ENCODE assay signal across 9 cellular contexts in genomic region chr2:225122582-225123486, GRCh38.
DNase-seq lines count a peak whose midpoint lies in the region; ATAC-seq, FAIRE-seq and TF ChIP-seq lines count a peak whose summit lies in the region.
"Had no signal": no experiment of that assay in that cellular context is flagged by ENCODE, and none has a peak within 500 bp of the region (broad histone marks: within the 10 kb centered on the region; RNA-seq: fewer than 3 reads in every experiment).

No MANE protein-coding gene starts in this region.

- peak; percentile 50 to 66 for TF ChIP-seq RAD21 in H1 (IDR thresholded peaks at IDR 0.05 in 1 of 2, conservative IDR thresholded peaks at IDR 0.05 in 1 of 2; ENCODE audit: low read depth in 2 of 2, low read length in 2 of 2)

- no peak for FAIRE-seq in H1 (lab: Jason Lieb, UNC)
- FAIRE-seq: endometrium had no signal

- H2AK5ac ChIP-seq in H1 (ENCODE audit: low read depth, low read length) (no peak overlapping the region), neuronal stem cell (ENCODE audit: low read depth, low read length) (no peak overlapping the region)

- H3K4ac ChIP-seq in H1 (replicated peaks; ENCODE audit: insufficient read length, low read depth, low read length) (no peak overlapping the region), neuronal stem cell (ENCODE audit: low read length) (no peak overlapping the region)

- no peaks in the 10 kb centered on the region for H3K23me2 ChIP-seq in H1 (ENCODE audit: low read depth, low read length)

- no peak overlapping the region for H3K27ac ChIP-seq in Panc1 (ENCODE audit: low read length)
- H3K27ac ChIP-seq in H1 (ENCODE audit: low read depth, low read length): no peak overlapping the region
- no peak overlapping the region for H3K27ac ChIP-seq in neuronal stem cell (replicated peaks; ENCODE audit: low read length)

- no peaks in the 10 kb centered on the region for H4K20me1 ChIP-seq in H1 (replicated peaks in 1 of 2; ENCODE audit: control insufficient read depth in 1 of 2, insufficient read depth in 2 of 2, low read length in 2 of 2)

- no peak for TF ChIP-seq POLR2A in H1 (IDR thresholded peaks at IDR 0.05; ENCODE audit: control extremely low read depth in 1 of 2, low read depth in 2 of 2, low read length in 2 of 2)

- in situ Hi-C loops in Panc1 (cut with HindIII; ENCODE audit: low pct_unique_long_range_greater_than_20kb, low sequenced_read_pairs): no loop called here

- no peaks in the 10 kb centered on the region for H3K79me2 ChIP-seq in H1 (ENCODE audit: control insufficient read depth in 1 of 2, insufficient read depth in 2 of 2, low read length in 2 of 2)

- no peak overlapping the region for H4K91ac ChIP-seq in H1 (replicated peaks; ENCODE audit: insufficient read length, low read length)
- H4K91ac ChIP-seq in neuronal stem cell (ENCODE audit: low read depth, low read length, poor library complexity): no peak overlapping the region

- 88 to 100% methylated on average over 1 to 15 of the region's 15 CpGs for WGBS in H1 (ENCODE audit: extremely low coverage in 1 of 2, insufficient coverage in 1 of 2, insufficient read length in 1 of 2, insufficient replicate concordance in 2 of 2, low coverage in 1 of 2, low lambda C conversion rate in 2 of 2, missing lambda C conversion rate in 1 of 2), 2 experiments
- WGBS in neuronal stem cell (ENCODE audit: extremely low coverage in 2 of 2, insufficient read length in 2 of 2, insufficient replicate concordance in 1 of 2), 2 donors: 100% methylated on average over 1 of the region's 15 CpGs; no CpG with 5 or more reads in 1 of the 2 donors

- H3K4me2 ChIP-seq in H1 (ENCODE audit: insufficient read depth in 1 of 2, low read depth in 2 of 2, low read length in 2 of 2) (no peak overlapping the region), neuronal stem cell (ENCODE audit: insufficient read depth, low read length, poor library complexity, severe bottlenecking) (no peak overlapping the region)

- H2BK15ac ChIP-seq in H1 (ENCODE audit: low read length): no peak overlapping the region
- no peak overlapping the region for H2BK15ac ChIP-seq in neuronal stem cell (ENCODE audit: low read length)

- no peak overlapping the region for H2AFZ ChIP-seq in H1 (ENCODE audit: low read length)
- no peak overlapping the region for H2AFZ ChIP-seq in neuronal stem cell (ENCODE audit: low read length)

- no peaks in the 10 kb centered on the region for H3K4me1 ChIP-seq in Panc1 (ENCODE audit: control insufficient read depth, insufficient read depth, low read length)
- H3K4me1 ChIP-seq in H1 (replicated peaks in 1 of 4; ENCODE audit: control insufficient read depth in 3 of 4, insufficient read depth in 4 of 4, low read length in 3 of 4): 0 out of 7 replicates have a peak, but pooled peaks cover 0 to 3% (median 0%) of the 10 kb centered on the region in 4 experiments
- H3K4me1 ChIP-seq in neuronal stem cell (ENCODE audit: control insufficient read depth in 2 of 2, insufficient read depth in 1 of 2, low read depth in 1 of 2, low read length in 2 of 2): no peaks in the 10 kb centered on the region

- H3K27me3 ChIP-seq in BJ (ENCODE audit: control insufficient read depth, insufficient read depth, low read length) (no peaks in the 10 kb centered on the region), Panc1 (ENCODE audit: control insufficient read depth, insufficient read depth, low read length) (no peaks in the 10 kb centered on the region), H1 (replicated peaks in 1 of 4; ENCODE audit: control insufficient read depth in 3 of 4, extremely low read depth in 1 of 4, insufficient read depth in 3 of 4, low read length in 3 of 4) (no peaks in the 10 kb centered on the region), neuronal stem cell (ENCODE audit: control insufficient read depth in 3 of 3, insufficient read depth in 3 of 3, low read depth in 1 of 3, low read length in 3 of 3) (no peaks in the 10 kb centered on the region)

- CTCF ChIA-PET in BJ (lab: Yijun Ruan, JAX): interaction anchor here (0.6 to 2.2 kb wide), 10 partner anchors 8 to 913 kb away, joined by 3 to 6 read pairs (median 4); no protein-coding TSS in a partner anchor
- CTCF ChIA-PET in Panc1 (lab: Charles Lee): interaction anchor here (0.7 kb wide), 1 partner anchor 542 kb away, joined by 4 read pairs; no protein-coding TSS in a partner anchor
- CTCF ChIA-PET in H1 (lab: Charles Lee; ENCODE audit: partially characterized antibody): interaction anchor here (0.5 to 2.5 kb wide), 25 partner anchors 12 to 1713 kb away, joined by 3 to 19 read pairs (median 3); partner anchors contain the start of gene RHBDD1

- TF ChIP-seq CTCF in BJ (IDR thresholded peaks at IDR 0.05; ENCODE audit: insufficient read depth, low read depth, low read length) (peak; percentile 69), Panc1 (IDR thresholded peaks at IDR 0.05) (peak; percentile 57; the same call in 1 of the 2 replicates), H1 (IDR thresholded peaks at IDR 0.05; ENCODE audit: control extremely low read depth in 1 of 3, insufficient read depth in 1 of 3, low read depth in 1 of 3, low read length in 3 of 3) (peak in 2 of 3 experiments; percentile 15 to 25; a peak in 2 of 4 replicates), retinal pigment epithelial cell (conservative IDR thresholded peaks at IDR 0.05; ENCODE audit: low read depth, low read length) (peak; percentile 61)

- H3K36me3 ChIP-seq in BJ (ENCODE audit: control insufficient read depth, insufficient read depth, low read length): no peaks in the 10 kb centered on the region
- no peaks in the 10 kb centered on the region for H3K36me3 ChIP-seq in Panc1 (ENCODE audit: control insufficient read depth, insufficient read depth, low read length)
- no peaks in the 10 kb centered on the region for H3K36me3 ChIP-seq in H1 (ENCODE audit: control insufficient read depth in 2 of 4, insufficient read depth in 4 of 4, low read length in 3 of 4)
- no peaks in the 10 kb centered on the region for H3K36me3 ChIP-seq in neuronal stem cell (replicated peaks in 1 of 2; ENCODE audit: control insufficient read depth in 2 of 2, insufficient read depth in 2 of 2, low read length in 2 of 2)

- H3K9ac ChIP-seq in H1 (replicated peaks in 1 of 4; ENCODE audit: extremely low read depth in 1 of 4, low read depth in 3 of 4, low read length in 3 of 4): no peak overlapping the region
- H3K9ac ChIP-seq in neuronal stem cell (ENCODE audit: low read depth, low read length, poor library complexity): no peak overlapping the region

- H3K9me3 ChIP-seq in Panc1 (ENCODE audit: control insufficient read depth, insufficient read depth, low read depth, low read length): no peaks in the 10 kb centered on the region
- no peaks in the 10 kb centered on the region for H3K9me3 ChIP-seq in H1 (ENCODE audit: insufficient read depth in 2 of 2, low read depth in 1 of 2, low read length in 1 of 2)
- no peaks in the 10 kb centered on the region for H3K9me3 ChIP-seq in neuronal stem cell (replicated peaks in 1 of 2; ENCODE audit: control insufficient read depth in 2 of 2, insufficient read depth in 1 of 2, low read depth in 1 of 2, low read length in 2 of 2)

- H3K23ac ChIP-seq in H1 (ENCODE audit: insufficient read length) (no peak overlapping the region), neuronal stem cell (ENCODE audit: low read depth, low read length, poor library complexity) (no peak overlapping the region)

- no peak overlapping the region for H3K18ac ChIP-seq in H1 (ENCODE audit: extremely low read depth, low read length)
- no peak overlapping the region for H3K18ac ChIP-seq in neuronal stem cell (ENCODE audit: low read length)

- TF ChIP-seq EP300 in H1 (IDR thresholded peaks at IDR 0.05; ENCODE audit: borderline replicate concordance in 1 of 2, low read depth in 2 of 2, low read length in 2 of 2): no peak

- ATAC-seq in GM19035 (IDR thresholded peaks at IDR 0.05; ENCODE audit: unreplicated experiment) (peak; percentile 59), Panc1 (no peak), HG03520 (IDR thresholded peaks at IDR 0.05; ENCODE audit: unreplicated experiment) (no peak), GM21825 (IDR thresholded peaks at IDR 0.05; ENCODE audit: unreplicated experiment) (no peak)

- no peak for DNase-seq in BJ (ENCODE audit: low read depth)
- DNase-seq in Panc1 (ENCODE audit: low read depth, low spot score): no peak
- peak in 1 of 2 experiments; percentile 48 for DNase-seq in H1 (ENCODE audit: low read depth in 1 of 2, low spot score in 2 of 2)
- no peak for DNase-seq in retinal pigment epithelial cell (ENCODE audit: low read depth)
- no peak for DNase-seq in neuronal stem cell (ENCODE audit: low spot score)

- no peak overlapping the region for H2BK5ac ChIP-seq in H1 (ENCODE audit: low read depth, low read length)
- H2BK5ac ChIP-seq in neuronal stem cell (ENCODE audit: low read length): no peak overlapping the region

- H2BK120ac ChIP-seq in H1 (replicated peaks; ENCODE audit: low read depth, low read length): no peak overlapping the region
- H2BK120ac ChIP-seq in neuronal stem cell (ENCODE audit: low read depth, low read length): no peak overlapping the region

- H2BK12ac ChIP-seq in H1 (ENCODE audit: low read depth, low read length): 0 out of 2 replicates have a peak overlapping the region, but pooled peaks have one; percentile 12
- no peak overlapping the region for H2BK12ac ChIP-seq in neuronal stem cell (ENCODE audit: low read length)

- H3K56ac ChIP-seq in H1 (replicated peaks; ENCODE audit: insufficient read length, low read depth, low read length): no peak overlapping the region

- H3K79me1 ChIP-seq in H1 (ENCODE audit: low read depth, low read length) (no peaks in the 10 kb centered on the region), neuronal stem cell (ENCODE audit: low read depth, low read length) (no peaks in the 10 kb centered on the region)

- H3K14ac ChIP-seq in H1 (ENCODE audit: insufficient read length) (no peak overlapping the region), neuronal stem cell (ENCODE audit: low read length) (no peak overlapping the region)

- POLR2A ChIA-PET in BJ (lab: Charles Lee): no interaction called here
- POLR2A ChIA-PET in Panc1 (lab: Charles Lee): interaction anchor here (0.6 kb wide), 1 partner anchor 1509 kb away, joined by 3 read pairs; no protein-coding TSS in a partner anchor
- POLR2A ChIA-PET in H1 (lab: Charles Lee; ENCODE audit: partially characterized antibody): no interaction called here

- no TSS peak for BruUV-seq in Panc1 (replicated peaks; lab: Mats Ljungman, UMichigan)

- H3K4me3 ChIP-seq in BJ (ENCODE audit: low read depth, low read length): no peak overlapping the region
- H3K4me3 ChIP-seq in Panc1 (ENCODE audit: low read depth in 2 of 2, low read length in 2 of 2): no peak overlapping the region
- no peak overlapping the region for H3K4me3 ChIP-seq in H1 (ENCODE audit: extremely low read depth in 1 of 4, insufficient read depth in 2 of 4, low read depth in 3 of 4, low read length in 4 of 4)
- no peak overlapping the region for H3K4me3 ChIP-seq in retinal pigment epithelial cell (ENCODE audit: low read length)
- no peak overlapping the region for H3K4me3 ChIP-seq in neuronal stem cell (ENCODE audit: low read length in 2 of 2)

- H4K8ac ChIP-seq in H1 (ENCODE audit: extremely low read depth, insufficient read depth, low read length): no peak overlapping the region
- no peak overlapping the region for H4K8ac ChIP-seq in neuronal stem cell (ENCODE audit: low read depth, low read length)

- H4K5ac ChIP-seq in H1 (ENCODE audit: insufficient read length, low read depth, low read length): no peak overlapping the region

- H2BK20ac ChIP-seq in H1 (ENCODE audit: low read length): no peak overlapping the region

- intact Hi-C loops in Panc1 (cut with micrococcal nuclease; ENCODE audit: unreplicated experiment): loop anchor here (1.0 kb wide), 1 partner anchor 537 kb away; no protein-coding TSS in a partner anchor
